ENCODE assay signal across 12 cellular contexts in genomic region chr10:59586407-59586891, GRCh38.
"Had no signal": no experiment of that assay in that cellular context is flagged by ENCODE, and none has a peak within 500 bp of the region (broad histone marks: within the 10 kb centered on the region; RNA-seq: fewer than 3 reads in every experiment).

No MANE protein-coding gene starts in this region.

- H3K79me2 ChIP-seq: parathyroid adenoma had no signal

- H3K9ac ChIP-seq: parathyroid adenoma had no signal

- H3K27me3 ChIP-seq: heart right ventricle, tibial nerve had no signal

- H3K9me3 ChIP-seq: heart right ventricle, left ventricle myocardium inferior, tibial nerve had no signal

- DNase-seq: activated CD4-positive, alpha-beta T cell treated with anti-CD3 and anti-CD28 coated beads for 36 hours; activated CD8-positive, alpha-beta memory T cell treated with anti-CD3 and anti-CD28 coated beads for 24 hours; activated naive CD4-positive, alpha-beta T cell treated with anti-CD3 and anti-CD28 coated beads, Interleukin-2, amount 10 ng/mL, durations not matched to agents 7 days and 5 days; central memory CD4-positive, alpha-beta T cell; heart right ventricle; left ventricle myocardium inferior; naive B cell; small intestine; SW 1271 had no signal

- H3K4me3 ChIP-seq: heart right ventricle, left ventricle myocardium inferior, tibial nerve had no signal

- ATAC-seq: activated CD4-positive, alpha-beta T cell treated with anti-CD3 and anti-CD28 coated beads for 36 hours; activated T-helper 17 cell treated with anti-CD3 and anti-CD28 coated beads, Interleukin-2, amount 50 U/mL, for 72 hours; heart right ventricle had no signal

- H3K4me1 ChIP-seq: left ventricle myocardium inferior, parathyroid adenoma, tibial nerve had no signal

- H3K27ac ChIP-seq: heart right ventricle, left ventricle myocardium inferior, parathyroid adenoma, tibial nerve had no signal

- H3K36me3 ChIP-seq: heart right ventricle, left ventricle myocardium inferior, tibial nerve had no signal
